ENCODE assay signal across 11 cellular contexts in the genomic region with DNA sequence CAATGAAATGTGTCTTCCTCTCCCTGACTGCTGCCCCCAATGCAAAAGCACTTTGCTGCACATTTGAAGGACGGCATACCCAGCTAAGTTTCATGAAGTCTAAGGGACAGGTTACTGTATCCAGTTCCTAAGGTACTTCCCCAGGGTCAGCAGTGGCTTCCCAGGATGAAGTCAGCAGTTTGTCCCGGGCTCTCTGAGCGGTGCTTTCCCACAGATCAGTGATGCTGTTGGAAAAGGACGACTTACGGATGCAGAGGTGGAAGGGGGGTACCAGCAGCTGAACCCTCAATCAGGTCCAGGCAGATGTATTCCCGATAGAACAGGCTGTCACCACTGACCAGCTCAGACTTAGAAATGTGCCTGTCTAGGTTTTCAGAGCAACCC.
DNase-seq lines count a peak whose midpoint lies in the region; ATAC-seq and TF ChIP-seq lines count a peak whose summit lies in the region.
"Had no signal": no experiment of that assay in that cellular context is flagged by ENCODE, and none has a peak within 500 bp of the region (broad histone marks: within the 10 kb centered on the region; RNA-seq: fewer than 3 reads in every experiment).

No MANE protein-coding gene starts in this region.

- H3K4me3 ChIP-seq in AG04449 (ENCODE audit: low read depth, low read length) (peak overlapping the region; percentile 67), PC-9 (no peak overlapping the region), fibroblast of pulmonary artery (replicated peaks; ENCODE audit: low read depth, low read length) (peak overlapping the region; percentile 73)

- H3K9me3 ChIP-seq in PC-9 (ENCODE audit: insufficient read depth, low read depth), result no peaks in the 10 kb centered on the region

- no peaks in the 10 kb centered on the region for H3K79me2 ChIP-seq in PC-9 (ENCODE audit: low read depth)

- H3F3A ChIP-seq in PC-9 (ENCODE audit: insufficient read depth, low read depth), result peaks cover 26% of the 10 kb centered on the region; the same call in 1 of the 2 replicates

- H3K27ac Mint-ChIP-seq in neural crest cell (ENCODE audit: unreplicated experiment), result no peak overlapping the region

- no peaks in the 10 kb centered on the region for H4K20me1 ChIP-seq in PC-9 (ENCODE audit: insufficient read depth)

- intact Hi-C loops in PC-9 (cut with micrococcal nuclease; ENCODE audit: unreplicated experiment), result loop anchor here (10.0 kb wide), 1 partner anchor 195 kb away; no protein-coding TSS in a partner anchor

- H3K27ac ChIP-seq in PC-9, result no peak overlapping the region
- H3K27ac ChIP-seq: C4-2B had no signal

- H3K27me3 Mint-ChIP-seq in neural crest cell (ENCODE audit: low read depth), result peaks cover 4% of the 10 kb centered on the region

- H3K4me3 Mint-ChIP-seq in neural crest cell, result peak overlapping the region; percentile 96

- H3K36me3 Mint-ChIP-seq in neural crest cell (ENCODE audit: low read depth), result peaks cover 3% of the 10 kb centered on the region

- H3K36me3 ChIP-seq in PC-9 (ENCODE audit: low read depth), result no peaks in the 10 kb centered on the region

- CTCF ChIA-PET in AG04449 (lab: Yijun Ruan, JAX), result interaction anchor here (0.6 to 0.7 kb wide), 2 partner anchors 30 to 113 kb away, joined by 3 read pairs; no protein-coding TSS in a partner anchor
- CTCF ChIA-PET in PC-9 (lab: Charles Lee), result no interaction called here

- TF ChIP-seq CTCF in AG04449 (IDR thresholded peaks at IDR 0.05; ENCODE audit: insufficient read depth, low read length, missing control alignments) (no peak), PC-9 (conservative IDR thresholded peaks at IDR 0.05) (no peak), fibroblast of pulmonary artery (IDR thresholded peaks at IDR 0.05; ENCODE audit: low read length, missing control alignments) (no peak), neural crest cell (conservative IDR thresholded peaks at IDR 0.05) (no peak)

- no peaks in the 10 kb centered on the region for H3K9me3 Mint-ChIP-seq in neural crest cell

- no peak overlapping the region for H2AFZ ChIP-seq in PC-9

- POLR2A ChIA-PET in AG04449 (lab: Yijun Ruan, JAX) (interaction anchor here (0.7 to 1.4 kb wide), 2 partner anchors 8 to 180 kb away, joined by 3 to 6 read pairs; no protein-coding TSS in a partner anchor), PC-9 (lab: Charles Lee; ENCODE audit: unreplicated experiment) (no interaction called here)

- peaks cover 44% of the 10 kb centered on the region for H3K4me1 ChIP-seq in PC-9 (replicated peaks; ENCODE audit: insufficient read depth)

- TSS peak; percentile 15 for BruUV-seq in PC-9 (replicated peaks; lab: Mats Ljungman, UMichigan)

- no peak overlapping the region for H3K4me2 ChIP-seq in PC-9

- no peaks in the 10 kb centered on the region for H3K27me3 ChIP-seq in PC-9 (ENCODE audit: insufficient read depth, low read depth)

- peaks cover 80% of the 10 kb centered on the region for H3K4me1 Mint-ChIP-seq in neural crest cell

- DNase-seq in AG04449 (ENCODE audit: low read depth, low spot score) (no peak), PC-9 (no peak), fibroblast of pulmonary artery (ENCODE audit: low read depth) (peak; percentile 49), neural crest cell (ENCODE audit: low read depth, low spot score) (no peak), HK-2 (ENCODE audit: unreplicated experiment) (no peak), DMS79 (lab: John Stamatoyannopoulos, UW) (no peak)
- DNase-seq: cerebellar nuclear complex, NCI-H187 treated with DMSO at 0.1 percent for 48 hours had no signal

- ATAC-seq in GM21390 (IDR thresholded peaks at IDR 0.05; ENCODE audit: unreplicated experiment), result no peak
- ATAC-seq in GM19328 (IDR thresholded peaks at IDR 0.05; ENCODE audit: unreplicated experiment), result no peak

- H3K9me2 ChIP-seq in PC-9 (ENCODE audit: insufficient read depth), result no peaks in the 10 kb centered on the region
